31 cellular contexts compared by ENCODE assay signal in genomic region chr17:74358696-74359095, GRCh38. TPM values are rescaled to one million over a fixed set of nuclear protein-coding genes. Genes with fewer than 3 reads are reported as not detected.
"Had no signal": no experiment of that assay in that cellular context is flagged by ENCODE, and none has a peak within 500 bp of the region (broad histone marks: within the 10 kb centered on the region; RNA-seq: fewer than 3 reads in every experiment).

No MANE protein-coding gene starts in this region.

- H3K4me2 ChIP-seq: hepatocyte had no signal

- H3K79me2 ChIP-seq: hepatocyte had no signal

- H3K4me1 Mint-ChIP-seq: activated CD4-positive, alpha-beta T cell treated with anti-CD3 and anti-CD28 coated beads for 36 hours had no signal

- H3K9me3 ChIP-seq: adrenal gland, ascending aorta, breast epithelium, left ventricle myocardium inferior, neutrophil, ovary, prostate gland, tibial nerve had no signal

- H3K4me3 ChIP-seq: adrenal gland, ascending aorta, breast epithelium, hepatocyte, left ventricle myocardium inferior, ovary, prostate gland, tibial nerve had no signal

- H3K36me3 ChIP-seq: adrenal gland, ascending aorta, breast epithelium, left ventricle myocardium inferior, neutrophil, ovary, prostate gland, tibial nerve had no signal

- ATAC-seq: activated CD4-positive, alpha-beta T cell treated with anti-CD3 and anti-CD28 coated beads for 36 hours; effector memory CD8-positive, alpha-beta T cell; esophagus mucosa; naive thymus-derived CD8-positive, alpha-beta T cell; stimulated activated naive CD8-positive, alpha-beta T cell treated with anti-CD3 and anti-CD28 coated beads, Interleukin-15, amount 100 ng/mL, for 72 hours had no signal

- H3K27me3 ChIP-seq: ovary had no signal

- H3K4me3 Mint-ChIP-seq: activated B cell treated with CpG ODN at 0.5 μM for 24 hours; activated CD4-positive, alpha-beta T cell treated with anti-CD3 and anti-CD28 coated beads for 36 hours; central memory CD8-positive, alpha-beta T cell; mesothelial cell of epicardium; stimulated activated naive CD8-positive, alpha-beta T cell treated with anti-CD3 and anti-CD28 coated beads, Interleukin-15, amount 100 ng/mL, for 72 hours had no signal

- H3K27ac Mint-ChIP-seq: activated B cell treated with CpG ODN at 0.5 μM for 24 hours; activated CD4-positive, alpha-beta T cell treated with anti-CD3 and anti-CD28 coated beads for 36 hours; effector memory CD8-positive, alpha-beta T cell; mesothelial cell of epicardium; naive thymus-derived CD8-positive, alpha-beta T cell; stimulated activated naive CD8-positive, alpha-beta T cell treated with anti-CD3 and anti-CD28 coated beads, Interleukin-15, amount 100 ng/mL, for 72 hours had no signal

- FAIRE-seq: colon, endothelial cell of umbilical vein, urothelium cell line had no signal

- H3K4me1 ChIP-seq: adrenal gland, breast epithelium, prostate gland had no signal

- DNase-seq: activated B cell treated with CpG ODN at 0.5 μM for 24 hours; activated CD4-positive, alpha-beta T cell treated with anti-CD3 and anti-CD28 coated beads for 36 hours; activated CD4-positive, alpha-beta T cell treated with anti-CD3 and anti-CD28 coated beads, Interleukin-2, amount 50 U/mL, for 48 hours; activated naive CD4-positive, alpha-beta T cell treated with Interleukin-2 at 50 U/mL for 16 hours; activated T-cell treated with anti-CD3 and anti-CD28 coated beads, Interleukin-2, amount 50 U/mL, for 48 hours; adrenal gland; effector memory CD8-positive, alpha-beta T cell; foreskin melanocyte; left ventricle myocardium inferior; naive thymus-derived CD8-positive, alpha-beta T cell; ovary; stimulated activated CD4-positive, alpha-beta T cell treated with anti-CD3 and anti-CD28 coated beads, Interleukin-12 subunit alpha, Interleukin-12 subunit beta, amount 100 ng/mL, for 4 hours; stimulated activated CD4-positive, alpha-beta T cell treated with anti-CD3 and anti-CD28 coated beads, Interleukin-4, amount 100 ng/mL, for 4 hours; stimulated activated naive CD8-positive, alpha-beta T cell treated with anti-CD3 and anti-CD28 coated beads, Interleukin-15, amount 100 ng/mL, for 72 hours; T-helper 1 cell; T-helper 9 cell had no signal

- H3K9me3 Mint-ChIP-seq: activated B cell treated with CpG ODN at 0.5 μM for 24 hours; central memory CD8-positive, alpha-beta T cell; effector memory CD8-positive, alpha-beta T cell; mesothelial cell of epicardium; naive thymus-derived CD8-positive, alpha-beta T cell; stimulated activated naive CD8-positive, alpha-beta T cell treated with anti-CD3 and anti-CD28 coated beads, Interleukin-15, amount 100 ng/mL, for 72 hours had no signal

- H2AFZ ChIP-seq: hepatocyte had no signal

- H3K27ac ChIP-seq: adrenal gland, ascending aorta, breast epithelium, hepatocyte, left ventricle myocardium inferior, neutrophil, ovary, prostate gland, tibial nerve had no signal

- H3K36me3 Mint-ChIP-seq: mesothelial cell of epicardium; naive thymus-derived CD8-positive, alpha-beta T cell had no signal

RNA-seq across cellular contexts. Expression of gene BTBD17, which starts 3.0 kb away (rescaled TPM):
- total RNA-seq: activated B cell treated with CpG ODN at 0.5 μM for 24 hours; activated CD4-positive, alpha-beta T cell treated with anti-CD3 and anti-CD28 coated beads for 36 hours; ascending aorta; breast epithelium; dermis microvascular lymphatic vessel endothelial cell; endothelial cell of umbilical vein; esophagus mucosa; left ventricle myocardium inferior; lung microvascular endothelial cell; naive thymus-derived CD8-positive, alpha-beta T cell; ovary; prostate gland; skeletal muscle tissue; tibial nerve had no signal
- polyA plus RNA-seq: endothelial cell of umbilical vein; naive thymus-derived CD8-positive, alpha-beta T cell; ovary had no signal

RNA-seq across cellular contexts. Expression of gene GPR142, which starts 8.6 kb away (rescaled TPM):
- total RNA-seq: activated B cell treated with CpG ODN at 0.5 μM for 24 hours; activated CD4-positive, alpha-beta T cell treated with anti-CD3 and anti-CD28 coated beads for 36 hours; adrenal gland; ascending aorta; breast epithelium; endothelial cell of umbilical vein; esophagus mucosa; hepatocyte; left ventricle myocardium inferior; lung microvascular endothelial cell; mesothelial cell of epicardium; naive thymus-derived CD8-positive, alpha-beta T cell; skeletal muscle tissue had no signal
- polyA plus RNA-seq: endothelial cell of umbilical vein, hepatocyte had no signal

RNA-seq across cellular contexts. Expression of gene KIF19, which starts 32.7 kb away (rescaled TPM):
- total RNA-seq: activated B cell treated with CpG ODN at 0.5 μM for 24 hours; mesothelial cell of epicardium; naive thymus-derived CD8-positive, alpha-beta T cell had no signal
